In the genomic region with DNA sequence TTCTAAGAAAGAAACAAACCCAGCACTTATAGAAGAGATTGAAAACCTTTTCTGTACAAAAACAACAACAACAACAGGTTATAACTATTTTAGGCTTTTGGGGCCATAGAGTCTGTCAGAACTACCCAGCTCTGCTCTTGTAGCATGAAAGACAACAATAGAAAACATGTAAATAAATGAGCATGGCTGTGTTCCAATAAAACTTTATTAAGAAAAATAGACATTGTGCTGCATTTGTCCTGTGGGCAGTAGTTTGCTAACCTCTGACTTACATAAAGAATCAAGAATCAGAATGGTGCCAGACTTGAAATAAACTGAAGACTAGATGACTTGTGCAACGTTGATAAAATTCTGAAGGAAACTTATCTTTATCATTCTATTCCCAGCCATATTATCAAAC, we compare ENCODE assay signal across 1 cellular context.
TF ChIP-seq lines count a peak whose summit lies in the region.

No MANE protein-coding gene starts in this region.

TF ChIP-seq in K562, 482 proteins besides CTCF, POLR2A, EP300 and RAD21 (continued from another document):
- no peak for TF ChIP-seq ARHGAP35 (IDR thresholded peaks at IDR 0.05; ENCODE audit: partially characterized antibody)
